In the genomic region with DNA sequence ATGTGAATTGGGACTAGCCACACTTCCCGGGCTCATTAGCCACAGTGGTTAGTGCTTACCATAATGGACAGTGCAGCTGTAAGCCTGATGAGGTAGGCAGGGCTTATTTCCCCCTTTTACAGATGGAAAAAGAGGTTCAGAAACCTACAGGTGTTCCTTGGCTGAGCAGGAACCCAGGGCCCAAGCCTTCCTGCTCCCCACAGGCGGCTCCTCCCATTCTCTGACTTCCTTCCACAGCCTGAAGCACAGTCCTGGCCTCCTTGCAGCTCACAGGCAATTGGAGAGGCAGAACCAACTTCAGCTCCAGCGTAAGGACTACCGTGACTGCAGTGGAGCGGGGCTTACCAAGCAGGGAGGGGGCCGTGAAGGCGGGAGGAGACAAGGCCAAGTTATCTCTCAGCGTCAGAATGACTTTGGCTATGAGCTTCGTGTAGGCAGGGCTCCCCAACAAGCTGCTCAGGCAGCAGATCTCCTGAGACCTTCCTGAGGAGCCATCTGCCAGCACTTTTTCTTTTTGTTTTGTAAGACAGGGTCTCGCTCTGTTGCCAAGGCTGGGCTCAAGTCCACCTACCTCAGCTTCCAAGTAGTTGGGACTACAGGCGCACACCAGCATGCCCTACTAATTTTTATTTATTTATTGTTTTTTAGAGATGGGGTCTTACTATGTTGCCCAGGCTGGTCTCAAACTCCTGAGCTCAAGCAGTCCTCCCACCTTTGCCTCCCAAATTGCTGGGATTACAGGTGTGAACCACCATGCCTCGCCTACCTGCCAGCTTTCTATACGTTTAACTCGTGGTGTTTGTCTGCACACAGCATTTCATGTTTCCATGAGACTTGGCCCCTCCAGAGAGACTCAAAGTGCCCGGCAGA, we compare ENCODE assay signal across 1 cellular context.
TF ChIP-seq lines count a peak whose summit lies in the region.

No MANE protein-coding gene starts in this region.

TF ChIP-seq in K562, 482 proteins besides CTCF, POLR2A, EP300 and RAD21 (continued from another document and continues in another):
- TF ChIP-seq, protein P1, sequence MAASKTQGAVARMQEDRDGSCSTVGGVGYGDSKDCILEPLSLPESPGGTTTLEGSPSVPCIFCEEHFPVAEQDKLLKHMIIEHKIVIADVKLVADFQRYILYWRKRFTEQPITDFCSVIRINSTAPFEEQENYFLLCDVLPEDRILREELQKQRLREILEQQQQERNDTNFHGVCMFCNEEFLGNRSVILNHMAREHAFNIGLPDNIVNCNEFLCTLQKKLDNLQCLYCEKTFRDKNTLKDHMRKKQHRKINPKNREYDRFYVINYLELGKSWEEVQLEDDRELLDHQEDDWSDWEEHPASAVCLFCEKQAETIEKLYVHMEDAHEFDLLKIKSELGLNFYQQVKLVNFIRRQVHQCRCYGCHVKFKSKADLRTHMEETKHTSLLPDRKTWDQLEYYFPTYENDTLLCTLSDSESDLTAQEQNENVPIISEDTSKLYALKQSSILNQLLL (CRISPR knock-in tag; IDR thresholded peaks at IDR 0.05; ENCODE audit: borderline replicate concordance), result no peak
- TF ChIP-seq HDGF (IDR thresholded peaks at IDR 0.05) (peak; percentile 54), GATA2 (CRISPR knock-in tag; IDR thresholded peaks at IDR 0.05) (no peak), NFRKB (IDR thresholded peaks at IDR 0.05; ENCODE audit: low read depth) (0 out of 2 replicates have a peak, but pooled peaks have one; percentile 17), RBBP5 (IDR thresholded peaks at IDR 0.05; ENCODE audit: borderline replicate concordance, insufficient read depth, low read length, poor library complexity, severe bottlenecking) (no peak), MTA3 (IDR thresholded peaks at IDR 0.05; ENCODE audit: borderline replicate concordance) (peak; percentile 73; the same call in 1 of the 2 replicates), ZBTB49 (CRISPR knock-in tag; IDR thresholded peaks at IDR 0.05; ENCODE audit: borderline replicate concordance) (no peak), NFATC3 (IDR thresholded peaks at IDR 0.05) (no peak), ERF (CRISPR knock-in tag; IDR thresholded peaks at IDR 0.05) (peak; percentile 36; the same call in 1 of the 2 replicates), ZNF778 (CRISPR knock-in tag; IDR thresholded peaks at IDR 0.05) (no peak), MCM5 (IDR thresholded peaks at IDR 0.05; ENCODE audit: low read depth) (no peak), MAZ (CRISPR knock-in tag; conservative IDR thresholded peaks at IDR 0.05 in 1 of 2, IDR thresholded peaks at IDR 0.05 in 1 of 2) (peak; percentile 58 to 63; a peak in 3 of 4 replicates), POLR3A (IDR thresholded peaks at IDR 0.05; ENCODE audit: borderline replicate concordance, extremely low read depth, insufficient read depth, insufficient read length) (no peak), ZNF583 (CRISPR knock-in tag; IDR thresholded peaks at IDR 0.05) (0 out of 2 replicates have a peak, but pooled peaks have one; percentile 30), DPF2 (IDR thresholded peaks at IDR 0.05) (peak; percentile 77), PRDM10 (IDR thresholded peaks at IDR 0.05; ENCODE audit: partially characterized antibody) (peak; percentile 82), RUNX1 (IDR thresholded peaks at IDR 0.05; ENCODE audit: low read depth) (no peak), SMARCC2 (IDR thresholded peaks at IDR 0.05; ENCODE audit: low read depth) (no peak), PTRF (tag; IDR thresholded peaks at IDR 0.05) (0 out of 2 replicates have a peak, but pooled peaks have one; percentile 28), KDM4B (IDR thresholded peaks at IDR 0.05; ENCODE audit: borderline replicate concordance in 2 of 2, low read depth in 1 of 2) (no peak)
- TF ChIP-seq, protein P2, sequence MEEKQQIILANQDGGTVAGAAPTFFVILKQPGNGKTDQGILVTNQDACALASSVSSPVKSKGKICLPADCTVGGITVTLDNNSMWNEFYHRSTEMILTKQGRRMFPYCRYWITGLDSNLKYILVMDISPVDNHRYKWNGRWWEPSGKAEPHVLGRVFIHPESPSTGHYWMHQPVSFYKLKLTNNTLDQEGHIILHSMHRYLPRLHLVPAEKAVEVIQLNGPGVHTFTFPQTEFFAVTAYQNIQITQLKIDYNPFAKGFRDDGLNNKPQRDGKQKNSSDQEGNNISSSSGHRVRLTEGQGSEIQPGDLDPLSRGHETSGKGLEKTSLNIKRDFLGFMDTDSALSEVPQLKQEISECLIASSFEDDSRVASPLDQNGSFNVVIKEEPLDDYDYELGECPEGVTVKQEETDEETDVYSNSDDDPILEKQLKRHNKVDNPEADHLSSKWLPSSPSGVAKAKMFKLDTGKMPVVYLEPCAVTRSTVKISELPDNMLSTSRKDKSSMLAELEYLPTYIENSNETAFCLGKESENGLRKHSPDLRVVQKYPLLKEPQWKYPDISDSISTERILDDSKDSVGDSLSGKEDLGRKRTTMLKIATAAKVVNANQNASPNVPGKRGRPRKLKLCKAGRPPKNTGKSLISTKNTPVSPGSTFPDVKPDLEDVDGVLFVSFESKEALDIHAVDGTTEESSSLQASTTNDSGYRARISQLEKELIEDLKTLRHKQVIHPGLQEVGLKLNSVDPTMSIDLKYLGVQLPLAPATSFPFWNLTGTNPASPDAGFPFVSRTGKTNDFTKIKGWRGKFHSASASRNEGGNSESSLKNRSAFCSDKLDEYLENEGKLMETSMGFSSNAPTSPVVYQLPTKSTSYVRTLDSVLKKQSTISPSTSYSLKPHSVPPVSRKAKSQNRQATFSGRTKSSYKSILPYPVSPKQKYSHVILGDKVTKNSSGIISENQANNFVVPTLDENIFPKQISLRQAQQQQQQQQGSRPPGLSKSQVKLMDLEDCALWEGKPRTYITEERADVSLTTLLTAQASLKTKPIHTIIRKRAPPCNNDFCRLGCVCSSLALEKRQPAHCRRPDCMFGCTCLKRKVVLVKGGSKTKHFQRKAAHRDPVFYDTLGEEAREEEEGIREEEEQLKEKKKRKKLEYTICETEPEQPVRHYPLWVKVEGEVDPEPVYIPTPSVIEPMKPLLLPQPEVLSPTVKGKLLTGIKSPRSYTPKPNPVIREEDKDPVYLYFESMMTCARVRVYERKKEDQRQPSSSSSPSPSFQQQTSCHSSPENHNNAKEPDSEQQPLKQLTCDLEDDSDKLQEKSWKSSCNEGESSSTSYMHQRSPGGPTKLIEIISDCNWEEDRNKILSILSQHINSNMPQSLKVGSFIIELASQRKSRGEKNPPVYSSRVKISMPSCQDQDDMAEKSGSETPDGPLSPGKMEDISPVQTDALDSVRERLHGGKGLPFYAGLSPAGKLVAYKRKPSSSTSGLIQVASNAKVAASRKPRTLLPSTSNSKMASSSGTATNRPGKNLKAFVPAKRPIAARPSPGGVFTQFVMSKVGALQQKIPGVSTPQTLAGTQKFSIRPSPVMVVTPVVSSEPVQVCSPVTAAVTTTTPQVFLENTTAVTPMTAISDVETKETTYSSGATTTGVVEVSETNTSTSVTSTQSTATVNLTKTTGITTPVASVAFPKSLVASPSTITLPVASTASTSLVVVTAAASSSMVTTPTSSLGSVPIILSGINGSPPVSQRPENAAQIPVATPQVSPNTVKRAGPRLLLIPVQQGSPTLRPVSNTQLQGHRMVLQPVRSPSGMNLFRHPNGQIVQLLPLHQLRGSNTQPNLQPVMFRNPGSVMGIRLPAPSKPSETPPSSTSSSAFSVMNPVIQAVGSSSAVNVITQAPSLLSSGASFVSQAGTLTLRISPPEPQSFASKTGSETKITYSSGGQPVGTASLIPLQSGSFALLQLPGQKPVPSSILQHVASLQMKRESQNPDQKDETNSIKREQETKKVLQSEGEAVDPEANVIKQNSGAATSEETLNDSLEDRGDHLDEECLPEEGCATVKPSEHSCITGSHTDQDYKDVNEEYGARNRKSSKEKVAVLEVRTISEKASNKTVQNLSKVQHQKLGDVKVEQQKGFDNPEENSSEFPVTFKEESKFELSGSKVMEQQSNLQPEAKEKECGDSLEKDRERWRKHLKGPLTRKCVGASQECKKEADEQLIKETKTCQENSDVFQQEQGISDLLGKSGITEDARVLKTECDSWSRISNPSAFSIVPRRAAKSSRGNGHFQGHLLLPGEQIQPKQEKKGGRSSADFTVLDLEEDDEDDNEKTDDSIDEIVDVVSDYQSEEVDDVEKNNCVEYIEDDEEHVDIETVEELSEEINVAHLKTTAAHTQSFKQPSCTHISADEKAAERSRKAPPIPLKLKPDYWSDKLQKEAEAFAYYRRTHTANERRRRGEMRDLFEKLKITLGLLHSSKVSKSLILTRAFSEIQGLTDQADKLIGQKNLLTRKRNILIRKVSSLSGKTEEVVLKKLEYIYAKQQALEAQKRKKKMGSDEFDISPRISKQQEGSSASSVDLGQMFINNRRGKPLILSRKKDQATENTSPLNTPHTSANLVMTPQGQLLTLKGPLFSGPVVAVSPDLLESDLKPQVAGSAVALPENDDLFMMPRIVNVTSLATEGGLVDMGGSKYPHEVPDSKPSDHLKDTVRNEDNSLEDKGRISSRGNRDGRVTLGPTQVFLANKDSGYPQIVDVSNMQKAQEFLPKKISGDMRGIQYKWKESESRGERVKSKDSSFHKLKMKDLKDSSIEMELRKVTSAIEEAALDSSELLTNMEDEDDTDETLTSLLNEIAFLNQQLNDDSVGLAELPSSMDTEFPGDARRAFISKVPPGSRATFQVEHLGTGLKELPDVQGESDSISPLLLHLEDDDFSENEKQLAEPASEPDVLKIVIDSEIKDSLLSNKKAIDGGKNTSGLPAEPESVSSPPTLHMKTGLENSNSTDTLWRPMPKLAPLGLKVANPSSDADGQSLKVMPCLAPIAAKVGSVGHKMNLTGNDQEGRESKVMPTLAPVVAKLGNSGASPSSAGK (IDR thresholded peaks at IDR 0.05), result 0 out of 2 replicates have a peak, but pooled peaks have one; percentile 6
- TF ChIP-seq, protein P3, sequence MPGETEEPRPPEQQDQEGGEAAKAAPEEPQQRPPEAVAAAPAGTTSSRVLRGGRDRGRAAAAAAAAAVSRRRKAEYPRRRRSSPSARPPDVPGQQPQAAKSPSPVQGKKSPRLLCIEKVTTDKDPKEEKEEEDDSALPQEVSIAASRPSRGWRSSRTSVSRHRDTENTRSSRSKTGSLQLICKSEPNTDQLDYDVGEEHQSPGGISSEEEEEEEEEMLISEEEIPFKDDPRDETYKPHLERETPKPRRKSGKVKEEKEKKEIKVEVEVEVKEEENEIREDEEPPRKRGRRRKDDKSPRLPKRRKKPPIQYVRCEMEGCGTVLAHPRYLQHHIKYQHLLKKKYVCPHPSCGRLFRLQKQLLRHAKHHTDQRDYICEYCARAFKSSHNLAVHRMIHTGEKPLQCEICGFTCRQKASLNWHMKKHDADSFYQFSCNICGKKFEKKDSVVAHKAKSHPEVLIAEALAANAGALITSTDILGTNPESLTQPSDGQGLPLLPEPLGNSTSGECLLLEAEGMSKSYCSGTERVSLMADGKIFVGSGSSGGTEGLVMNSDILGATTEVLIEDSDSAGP (CRISPR knock-in tag; IDR thresholded peaks at IDR 0.05), result no peak
- TF ChIP-seq, protein P4, sequence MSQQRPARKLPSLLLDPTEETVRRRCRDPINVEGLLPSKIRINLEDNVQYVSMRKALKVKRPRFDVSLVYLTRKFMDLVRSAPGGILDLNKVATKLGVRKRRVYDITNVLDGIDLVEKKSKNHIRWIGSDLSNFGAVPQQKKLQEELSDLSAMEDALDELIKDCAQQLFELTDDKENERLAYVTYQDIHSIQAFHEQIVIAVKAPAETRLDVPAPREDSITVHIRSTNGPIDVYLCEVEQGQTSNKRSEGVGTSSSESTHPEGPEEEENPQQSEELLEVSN (IDR thresholded peaks at IDR 0.05; ENCODE audit: borderline replicate concordance in 1 of 2, extremely low read depth in 1 of 2, insufficient read depth in 1 of 2, insufficient read length in 1 of 2, low read depth in 1 of 2, low read length in 1 of 2, poor library complexity in 1 of 2, severe bottlenecking in 1 of 2), result peak; percentile 65 to 68
- TF ChIP-seq, protein P5, sequence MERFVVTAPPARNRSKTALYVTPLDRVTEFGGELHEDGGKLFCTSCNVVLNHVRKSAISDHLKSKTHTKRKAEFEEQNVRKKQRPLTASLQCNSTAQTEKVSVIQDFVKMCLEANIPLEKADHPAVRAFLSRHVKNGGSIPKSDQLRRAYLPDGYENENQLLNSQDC (CRISPR knock-in tag; IDR thresholded peaks at IDR 0.05), result no peak
